In the genomic region with DNA sequence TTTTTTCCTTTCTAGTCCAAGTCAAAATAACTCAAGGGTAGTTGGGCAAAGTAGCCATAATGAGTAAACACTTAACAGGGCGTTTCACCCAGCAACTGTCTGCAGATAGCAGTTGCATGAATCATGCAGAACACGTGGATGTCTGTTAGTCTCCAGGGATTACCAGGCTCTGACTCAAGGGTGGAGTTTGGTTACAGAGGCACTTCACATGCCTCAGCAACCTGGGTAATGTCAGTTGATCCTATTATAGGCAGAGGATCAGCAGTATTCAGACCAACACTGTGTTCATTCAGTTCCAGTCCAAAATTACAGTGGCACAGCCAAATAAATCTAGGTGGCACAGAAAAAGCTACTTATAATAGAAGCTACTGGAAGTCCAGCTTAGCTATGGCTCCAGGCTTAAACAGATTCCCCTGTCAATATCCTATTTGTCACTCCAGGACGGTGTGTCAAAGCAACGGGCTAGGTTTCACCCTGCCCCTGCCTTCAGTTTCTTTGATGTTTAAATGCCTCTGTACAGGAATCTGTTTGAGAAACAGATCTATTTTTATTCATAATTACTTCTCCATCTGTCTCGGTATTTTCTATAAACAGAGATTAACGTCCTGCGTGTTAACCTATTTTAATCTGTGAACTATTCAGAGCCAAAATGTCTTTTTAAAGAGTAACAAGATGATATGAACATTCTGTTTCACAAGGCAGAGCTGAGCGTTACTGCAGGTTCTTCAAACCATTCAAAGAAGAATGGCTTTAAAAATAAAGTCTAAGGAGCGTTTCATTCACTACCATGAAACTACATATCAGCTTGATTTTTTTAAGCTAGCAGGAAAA, we compare ENCODE assay signal across 8 cellular contexts.
DNase-seq lines count a peak whose midpoint lies in the region; ATAC-seq and TF ChIP-seq lines count a peak whose summit lies in the region.

No MANE protein-coding gene starts in this region.

- no peak overlapping the region for H3K4me3 ChIP-seq in astrocyte of the spinal cord (ENCODE audit: low read depth, low read length)

- in situ Hi-C loops in astrocyte of the spinal cord (cut with HindIII; ENCODE audit: low sequenced_read_pairs) = no loop called here

- TF ChIP-seq CTCF in astrocyte of the spinal cord (IDR thresholded peaks at IDR 0.05; ENCODE audit: low read depth, low read length) = no peak

- peak; percentile 84 for DNase-seq in AG08396 (ENCODE audit: low spot score)
- peak; percentile 70 for DNase-seq in NCI-H345 treated with DMSO at 0.1 percent for 48 hours (lab: John Stamatoyannopoulos, UW; ENCODE audit: unreplicated experiment)
- peak; percentile 99 for DNase-seq in astrocyte of the spinal cord (ENCODE audit: low read depth, low spot score)
- DNase-seq in iris pigment epithelial cell (ENCODE audit: low read depth) = peak; percentile 100
- DNase-seq in stromal cell of bone marrow (ENCODE audit: low read depth) = peak; percentile 98
- DNase-seq in NCI-H1694 (lab: John Stamatoyannopoulos, UW) = no peak

- ATAC-seq in GM18519 (IDR thresholded peaks at IDR 0.05; ENCODE audit: low FRiP score, unreplicated experiment) (peak; percentile 92), HG03135 (IDR thresholded peaks at IDR 0.05; ENCODE audit: unreplicated experiment) (peak; percentile 90)
